Comparison of ENCODE assay signal across 1 cellular context in genomic region chr3:38084969-38085942, GRCh38.
TF ChIP-seq lines count a peak whose summit lies in the region.

No MANE protein-coding gene starts in this region.

TF ChIP-seq in K562, 482 proteins besides CTCF, POLR2A, EP300 and RAD21:
- TF ChIP-seq, protein P1, sequence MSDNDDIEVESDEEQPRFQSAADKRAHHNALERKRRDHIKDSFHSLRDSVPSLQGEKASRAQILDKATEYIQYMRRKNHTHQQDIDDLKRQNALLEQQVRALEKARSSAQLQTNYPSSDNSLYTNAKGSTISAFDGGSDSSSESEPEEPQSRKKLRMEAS (CRISPR knock-in tag; IDR thresholded peaks at IDR 0.05), result peak; percentile 25; the same call in 1 of the 2 replicates
- TF ChIP-seq ZNF551 (CRISPR knock-in tag; IDR thresholded peaks at IDR 0.05) (no peak), FOS (IDR thresholded peaks at IDR 0.05; ENCODE audit: extremely low read depth, insufficient read length) (no peak), NR3C1 (CRISPR knock-in tag; IDR thresholded peaks at IDR 0.05) (0 out of 2 replicates have a peak, but pooled peaks have one; percentile 31)
